21 cellular contexts compared by ENCODE assay signal in genomic region chr1:14190508-14190907, GRCh38.
DNase-seq lines count a peak whose midpoint lies in the region; ATAC-seq and TF ChIP-seq lines count a peak whose summit lies in the region.
"Had no signal": no experiment of that assay in that cellular context is flagged by ENCODE, and none has a peak within 500 bp of the region (broad histone marks: within the 10 kb centered on the region; RNA-seq: fewer than 3 reads in every experiment).

No MANE protein-coding gene starts in this region.

- H3K27me3 Mint-ChIP-seq in MCF 10A (ENCODE audit: insufficient read depth, unreplicated experiment), result no peaks in the 10 kb centered on the region
- H3K27me3 Mint-ChIP-seq in stimulated activated naive CD8-positive, alpha-beta T cell treated with anti-CD3 and anti-CD28 coated beads, Interleukin-15, amount 100 ng/mL, for 72 hours, result peaks cover 20% of the 10 kb centered on the region
- H3K27me3 Mint-ChIP-seq: IgD-negative memory B cell had no signal

- no peaks in the 10 kb centered on the region for H3K4me1 ChIP-seq in colonic mucosa
- H3K4me1 ChIP-seq: heart right ventricle, transverse colon had no signal

- CTCF ChIA-PET in MCF 10A (lab: Yijun Ruan, JAX), result interaction anchor here (0.6 to 1.4 kb wide), 3 partner anchors 13 to 77 kb away, joined by 3 to 4 read pairs (median 4); no protein-coding TSS in a partner anchor

- intact Hi-C loops in MCF 10A (cut with micrococcal nuclease), result no loop called here
- intact Hi-C loops in colonic mucosa (cut with DNase I), result no loop called here

- POLR2A ChIA-PET in MCF 10A (lab: Yijun Ruan, JAX), result interaction anchor here (0.6 to 2.0 kb wide), 11 partner anchors 10 to 577 kb away, joined by 3 to 6 read pairs (median 3); no protein-coding TSS in a partner anchor

- peak overlapping the region; percentile 21 for H3K4me3 Mint-ChIP-seq in MCF 10A (ENCODE audit: unreplicated experiment)
- no peak overlapping the region for H3K4me3 Mint-ChIP-seq in stimulated activated naive CD8-positive, alpha-beta T cell treated with anti-CD3 and anti-CD28 coated beads, Interleukin-15, amount 100 ng/mL, for 72 hours
- H3K4me3 Mint-ChIP-seq: IgD-negative memory B cell; naive thymus-derived CD8-positive, alpha-beta T cell had no signal

- TF ChIP-seq CTCF in MCF 10A (IDR thresholded peaks at IDR 0.05; ENCODE audit: unreplicated experiment), result no peak
- TF ChIP-seq CTCF in colonic mucosa (IDR thresholded peaks at IDR 0.05), result no peak

- H3K4me1 Mint-ChIP-seq in MCF 10A (ENCODE audit: insufficient read depth, unreplicated experiment), result peaks cover 23% of the 10 kb centered on the region
- no peaks in the 10 kb centered on the region for H3K4me1 Mint-ChIP-seq in stimulated activated naive CD8-positive, alpha-beta T cell treated with anti-CD3 and anti-CD28 coated beads, Interleukin-15, amount 100 ng/mL, for 72 hours
- H3K4me1 Mint-ChIP-seq: IgD-negative memory B cell; naive thymus-derived CD8-positive, alpha-beta T cell had no signal

- BruUV-seq in MCF 10A (replicated peaks; lab: Mats Ljungman, UMichigan), result no TSS peak

- no peak overlapping the region for H3K4me3 ChIP-seq in colonic mucosa
- H3K4me3 ChIP-seq: heart right ventricle, transverse colon had no signal

- no peaks in the 10 kb centered on the region for H3K36me3 Mint-ChIP-seq in MCF 10A (ENCODE audit: insufficient read depth, unreplicated experiment)
- H3K36me3 Mint-ChIP-seq: activated naive CD4-positive, alpha-beta T cell treated with anti-CD3 and anti-CD28 coated beads, Interleukin-2, amount 50 U/mL, for 72 hours; IgD-negative memory B cell; naive thymus-derived CD8-positive, alpha-beta T cell had no signal

- H3K27me3 ChIP-seq in colonic mucosa, result no peaks in the 10 kb centered on the region
- H3K27me3 ChIP-seq: transverse colon had no signal

- H3K27ac Mint-ChIP-seq in MCF 10A (ENCODE audit: low read depth, unreplicated experiment), result peak overlapping the region; percentile 74
- no peak overlapping the region for H3K27ac Mint-ChIP-seq in stimulated activated naive CD8-positive, alpha-beta T cell treated with anti-CD3 and anti-CD28 coated beads, Interleukin-15, amount 100 ng/mL, for 72 hours
- H3K27ac Mint-ChIP-seq: activated naive CD4-positive, alpha-beta T cell treated with anti-CD3 and anti-CD28 coated beads, Interleukin-2, amount 50 U/mL, for 72 hours; IgD-negative memory B cell; naive thymus-derived CD8-positive, alpha-beta T cell had no signal

- no peaks in the 10 kb centered on the region for H3K9me3 ChIP-seq in colonic mucosa
- H3K9me3 ChIP-seq: heart right ventricle, transverse colon had no signal

- no peak overlapping the region for H3K9ac ChIP-seq in colonic mucosa (ENCODE audit: low read depth in 2 of 2, low read length in 2 of 2)

- no peaks in the 10 kb centered on the region for H3K36me3 ChIP-seq in colonic mucosa
- H3K36me3 ChIP-seq: heart right ventricle, transverse colon had no signal

- H3K27ac ChIP-seq in colonic mucosa, result no peak overlapping the region
- H3K27ac ChIP-seq: heart right ventricle, transverse colon had no signal

- H3K9me3 Mint-ChIP-seq in MCF 10A (ENCODE audit: unreplicated experiment), result no peaks in the 10 kb centered on the region
- H3K9me3 Mint-ChIP-seq in stimulated activated naive CD8-positive, alpha-beta T cell treated with anti-CD3 and anti-CD28 coated beads, Interleukin-15, amount 100 ng/mL, for 72 hours, result no peaks in the 10 kb centered on the region
- H3K9me3 Mint-ChIP-seq: activated naive CD4-positive, alpha-beta T cell treated with anti-CD3 and anti-CD28 coated beads, Interleukin-2, amount 50 U/mL, for 72 hours had no signal

- DNase-seq in AG20443 (ENCODE audit: low spot score), result peak; percentile 22
- peak; percentile 35 for DNase-seq in LoVo (ENCODE audit: low spot score)
- DNase-seq in MCF 10A (ENCODE audit: unreplicated experiment), result peak; percentile 68
- peak; percentile 79 for DNase-seq in kidney tubule cell (ENCODE audit: low spot score)
- DNase-seq in stimulated activated naive CD8-positive, alpha-beta T cell treated with anti-CD3 and anti-CD28 coated beads, Interleukin-15, amount 100 ng/mL, for 72 hours, result no peak
- DNase-seq in GM03348 (ENCODE audit: low spot score), result no peak
- DNase-seq in NCI-H748 treated with DMSO at 0.1 percent for 48 hours (lab: John Stamatoyannopoulos, UW), result no peak
- no peak for DNase-seq in colonic mucosa
- DNase-seq: activated CD4-positive, alpha-beta T cell treated with anti-CD3 and anti-CD28 coated beads for 4 hours; activated T-cell treated with anti-CD3 and anti-CD28 coated beads for 4 hours; central memory CD4-positive, alpha-beta T cell; heart right ventricle; naive thymus-derived CD8-positive, alpha-beta T cell; NCI-H1436 treated with DMSO at 0.1 percent for 48 hours; NCI-H526; RPMI8226; stimulated activated CD4-positive, alpha-beta T cell treated with anti-CD3 and anti-CD28 coated beads, Interleukin-2, amount 100 ng/mL, for 24 hours; stimulated activated CD8-positive, alpha-beta memory T cell treated with anti-CD3 and anti-CD28 coated beads, Interleukin-4, amount 100 ng/mL, for 48 hours; transverse colon had no signal

- ATAC-seq in stimulated activated naive CD8-positive, alpha-beta T cell treated with anti-CD3 and anti-CD28 coated beads, Interleukin-15, amount 100 ng/mL, for 72 hours, result no peak
- ATAC-seq: activated naive CD4-positive, alpha-beta T cell treated with anti-CD3 and anti-CD28 coated beads, Interleukin-2, amount 50 U/mL, for 72 hours; heart right ventricle; naive thymus-derived CD8-positive, alpha-beta T cell had no signal

Comparison
In these comparisons a context has a peak if more than half of its experiments do, and no peak if none do; other contexts are left out.
1. DNase-seq: peak in AG20443 (single experiment), LoVo (single experiment), MCF 10A (single experiment) and kidney tubule cell (single experiment); none in stimulated activated naive CD8-positive, alpha-beta T cell treated with anti-CD3 and anti-CD28 coated beads, Interleukin-15, amount 100 ng/mL, for 72 hours (0 of 2), GM03348 (single experiment), NCI-H748 treated with DMSO at 0.1 percent for 48 hours (single experiment) and colonic mucosa (single experiment).